ENCODE assay signal across 2 cellular contexts in genomic region chrX:154486052-154486395, GRCh38.
TF ChIP-seq lines count a peak whose summit lies in the region.

No MANE protein-coding gene starts in this region.

TF ChIP-seq in A549, 52 proteins besides CTCF, POLR2A, EP300 and RAD21 (continued from another document):
- 0 out of 2 replicates have a peak, but pooled peaks have one; percentile 74 for TF ChIP-seq E2F6 (IDR thresholded peaks at IDR 0.05; ENCODE audit: borderline replicate concordance, low read depth)
- TF ChIP-seq HDAC2 (IDR thresholded peaks at IDR 0.05) = no peak
- no peak for TF ChIP-seq CBX2 (IDR thresholded peaks at IDR 0.05; ENCODE audit: borderline replicate concordance, low read depth)
- no peak for TF ChIP-seq NR3C1 (IDR thresholded peaks at IDR 0.05)
- TF ChIP-seq MAZ (IDR thresholded peaks at IDR 0.05; ENCODE audit: borderline replicate concordance, low read depth, low read length) = no peak

TF ChIP-seq in HEK293, 187 proteins besides CTCF, POLR2A, EP300 and RAD21 (continued from another document):
- TF ChIP-seq, protein P1, sequence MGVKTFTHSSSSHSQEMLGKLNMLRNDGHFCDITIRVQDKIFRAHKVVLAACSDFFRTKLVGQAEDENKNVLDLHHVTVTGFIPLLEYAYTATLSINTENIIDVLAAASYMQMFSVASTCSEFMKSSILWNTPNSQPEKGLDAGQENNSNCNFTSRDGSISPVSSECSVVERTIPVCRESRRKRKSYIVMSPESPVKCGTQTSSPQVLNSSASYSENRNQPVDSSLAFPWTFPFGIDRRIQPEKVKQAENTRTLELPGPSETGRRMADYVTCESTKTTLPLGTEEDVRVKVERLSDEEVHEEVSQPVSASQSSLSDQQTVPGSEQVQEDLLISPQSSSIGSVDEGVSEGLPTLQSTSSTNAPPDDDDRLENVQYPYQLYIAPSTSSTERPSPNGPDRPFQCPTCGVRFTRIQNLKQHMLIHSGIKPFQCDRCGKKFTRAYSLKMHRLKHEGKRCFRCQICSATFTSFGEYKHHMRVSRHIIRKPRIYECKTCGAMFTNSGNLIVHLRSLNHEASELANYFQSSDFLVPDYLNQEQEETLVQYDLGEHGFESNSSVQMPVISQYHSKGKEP (tag by site-specific recombination; IDR thresholded peaks at IDR 0.05) = no peak
- TF ChIP-seq, protein P2, sequence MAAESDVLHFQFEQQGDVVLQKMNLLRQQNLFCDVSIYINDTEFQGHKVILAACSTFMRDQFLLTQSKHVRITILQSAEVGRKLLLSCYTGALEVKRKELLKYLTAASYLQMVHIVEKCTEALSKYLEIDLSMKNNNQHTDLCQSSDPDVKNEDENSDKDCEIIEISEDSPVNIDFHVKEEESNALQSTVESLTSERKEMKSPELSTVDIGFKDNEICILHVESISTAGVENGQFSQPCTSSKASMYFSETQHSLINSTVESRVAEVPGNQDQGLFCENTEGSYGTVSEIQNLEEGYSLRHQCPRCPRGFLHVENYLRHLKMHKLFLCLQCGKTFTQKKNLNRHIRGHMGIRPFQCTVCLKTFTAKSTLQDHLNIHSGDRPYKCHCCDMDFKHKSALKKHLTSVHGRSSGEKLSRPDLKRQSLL (tag by site-specific recombination; IDR thresholded peaks at IDR 0.05) = no peak
- TF ChIP-seq ZNF23 (tag by site-specific recombination; IDR thresholded peaks at IDR 0.05; ENCODE audit: borderline replicate concordance) (no peak), GLIS1 (tag by site-specific recombination; IDR thresholded peaks at IDR 0.05) (peak; percentile 13; the same call in 1 of the 2 replicates), ZNF223 (tag by site-specific recombination; IDR thresholded peaks at IDR 0.05) (no peak), ZNF560 (tag by site-specific recombination; IDR thresholded peaks at IDR 0.05; ENCODE audit: borderline replicate concordance) (no peak), ZBTB21 (tag by site-specific recombination; IDR thresholded peaks at IDR 0.05) (no peak), ZFP3 (tag by site-specific recombination; IDR thresholded peaks at IDR 0.05; ENCODE audit: low read depth) (no peak), ZNF776 (tag by site-specific recombination; IDR thresholded peaks at IDR 0.05; ENCODE audit: borderline replicate concordance) (no peak)
- TF ChIP-seq, protein P3, sequence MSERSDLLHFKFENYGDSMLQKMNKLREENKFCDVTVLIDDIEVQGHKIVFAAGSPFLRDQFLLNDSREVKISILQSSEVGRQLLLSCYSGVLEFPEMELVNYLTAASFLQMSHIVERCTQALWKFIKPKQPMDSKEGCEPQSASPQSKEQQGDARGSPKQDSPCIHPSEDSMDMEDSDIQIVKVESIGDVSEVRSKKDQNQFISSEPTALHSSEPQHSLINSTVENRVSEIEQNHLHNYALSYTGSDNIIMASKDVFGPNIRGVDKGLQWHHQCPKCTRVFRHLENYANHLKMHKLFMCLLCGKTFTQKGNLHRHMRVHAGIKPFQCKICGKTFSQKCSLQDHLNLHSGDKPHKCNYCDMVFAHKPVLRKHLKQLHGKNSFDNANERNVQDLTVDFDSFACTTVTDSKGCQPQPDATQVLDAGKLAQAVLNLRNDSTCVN (tag by site-specific recombination; optimal IDR thresholded peaks at IDR 0.05) = peak; percentile 54
